2 cellular contexts compared by ENCODE assay signal in the genomic region with DNA sequence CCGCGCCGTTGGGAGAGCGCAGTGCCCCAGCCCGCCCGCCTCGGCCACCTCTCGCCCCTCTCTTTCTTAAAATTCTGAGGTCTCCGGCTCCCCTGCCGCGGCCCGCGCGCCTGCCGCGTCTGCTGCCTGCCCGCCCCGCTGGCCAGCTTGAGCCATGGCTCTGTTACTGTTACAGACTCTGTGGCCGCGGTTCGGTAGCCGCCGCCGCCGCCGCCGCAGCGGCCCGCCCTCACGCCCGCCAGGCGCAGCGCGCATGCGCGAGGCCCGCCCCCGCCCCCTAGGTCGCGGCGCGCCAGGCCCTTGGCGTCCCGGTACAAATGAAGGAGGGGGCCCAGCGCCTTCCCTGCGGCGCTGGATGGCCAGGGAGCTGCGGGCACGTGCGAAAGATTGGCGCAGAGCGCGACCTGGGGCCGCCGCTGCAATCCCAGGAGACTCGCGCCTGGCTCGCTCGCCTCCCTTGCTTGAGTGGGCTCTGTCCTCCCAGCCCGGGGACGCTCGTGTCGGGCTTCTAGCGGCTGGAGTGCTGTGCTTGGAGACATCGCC.
TF ChIP-seq lines count a peak whose summit lies in the region.

A gene (minus strand): TSS at position 171 of the 543 bp plus-strand sequence. CDS start 452 bp downstream, outside the sequence.

TF ChIP-seq in WTC11, 78 proteins besides CTCF, POLR2A, EP300 and RAD21 (continued from another document and continues in another):
- TF ChIP-seq, protein P1, sequence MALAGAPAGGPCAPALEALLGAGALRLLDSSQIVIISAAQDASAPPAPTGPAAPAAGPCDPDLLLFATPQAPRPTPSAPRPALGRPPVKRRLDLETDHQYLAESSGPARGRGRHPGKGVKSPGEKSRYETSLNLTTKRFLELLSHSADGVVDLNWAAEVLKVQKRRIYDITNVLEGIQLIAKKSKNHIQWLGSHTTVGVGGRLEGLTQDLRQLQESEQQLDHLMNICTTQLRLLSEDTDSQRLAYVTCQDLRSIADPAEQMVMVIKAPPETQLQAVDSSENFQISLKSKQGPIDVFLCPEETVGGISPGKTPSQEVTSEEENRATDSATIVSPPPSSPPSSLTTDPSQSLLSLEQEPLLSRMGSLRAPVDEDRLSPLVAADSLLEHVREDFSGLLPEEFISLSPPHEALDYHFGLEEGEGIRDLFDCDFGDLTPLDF (CRISPR knock-in tag; IDR thresholded peaks at IDR 0.05): no peak
- TF ChIP-seq, protein P2, sequence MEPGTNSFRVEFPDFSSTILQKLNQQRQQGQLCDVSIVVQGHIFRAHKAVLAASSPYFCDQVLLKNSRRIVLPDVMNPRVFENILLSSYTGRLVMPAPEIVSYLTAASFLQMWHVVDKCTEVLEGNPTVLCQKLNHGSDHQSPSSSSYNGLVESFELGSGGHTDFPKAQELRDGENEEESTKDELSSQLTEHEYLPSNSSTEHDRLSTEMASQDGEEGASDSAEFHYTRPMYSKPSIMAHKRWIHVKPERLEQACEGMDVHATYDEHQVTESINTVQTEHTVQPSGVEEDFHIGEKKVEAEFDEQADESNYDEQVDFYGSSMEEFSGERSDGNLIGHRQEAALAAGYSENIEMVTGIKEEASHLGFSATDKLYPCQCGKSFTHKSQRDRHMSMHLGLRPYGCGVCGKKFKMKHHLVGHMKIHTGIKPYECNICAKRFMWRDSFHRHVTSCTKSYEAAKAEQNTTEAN (CRISPR knock-in tag; IDR thresholded peaks at IDR 0.05): 0 out of 2 replicates have a peak, but pooled peaks have one; percentile 30
- peak; percentile 67; the same call in 1 of the 2 replicates for TF ChIP-seq MYBL2 (CRISPR knock-in tag; IDR thresholded peaks at IDR 0.05)
- no peak for TF ChIP-seq NR1H2 (CRISPR knock-in tag; IDR thresholded peaks at IDR 0.05)
- 0 out of 2 replicates have a peak, but pooled peaks have one; percentile 22 for TF ChIP-seq FOXK1 (CRISPR knock-in tag; IDR thresholded peaks at IDR 0.05)
- TF ChIP-seq, protein P3, sequence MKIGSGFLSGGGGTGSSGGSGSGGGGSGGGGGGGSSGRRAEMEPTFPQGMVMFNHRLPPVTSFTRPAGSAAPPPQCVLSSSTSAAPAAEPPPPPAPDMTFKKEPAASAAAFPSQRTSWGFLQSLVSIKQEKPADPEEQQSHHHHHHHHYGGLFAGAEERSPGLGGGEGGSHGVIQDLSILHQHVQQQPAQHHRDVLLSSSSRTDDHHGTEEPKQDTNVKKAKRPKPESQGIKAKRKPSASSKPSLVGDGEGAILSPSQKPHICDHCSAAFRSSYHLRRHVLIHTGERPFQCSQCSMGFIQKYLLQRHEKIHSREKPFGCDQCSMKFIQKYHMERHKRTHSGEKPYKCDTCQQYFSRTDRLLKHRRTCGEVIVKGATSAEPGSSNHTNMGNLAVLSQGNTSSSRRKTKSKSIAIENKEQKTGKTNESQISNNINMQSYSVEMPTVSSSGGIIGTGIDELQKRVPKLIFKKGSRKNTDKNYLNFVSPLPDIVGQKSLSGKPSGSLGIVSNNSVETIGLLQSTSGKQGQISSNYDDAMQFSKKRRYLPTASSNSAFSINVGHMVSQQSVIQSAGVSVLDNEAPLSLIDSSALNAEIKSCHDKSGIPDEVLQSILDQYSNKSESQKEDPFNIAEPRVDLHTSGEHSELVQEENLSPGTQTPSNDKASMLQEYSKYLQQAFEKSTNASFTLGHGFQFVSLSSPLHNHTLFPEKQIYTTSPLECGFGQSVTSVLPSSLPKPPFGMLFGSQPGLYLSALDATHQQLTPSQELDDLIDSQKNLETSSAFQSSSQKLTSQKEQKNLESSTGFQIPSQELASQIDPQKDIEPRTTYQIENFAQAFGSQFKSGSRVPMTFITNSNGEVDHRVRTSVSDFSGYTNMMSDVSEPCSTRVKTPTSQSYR (CRISPR knock-in tag; IDR thresholded peaks at IDR 0.05): peak; percentile 29; the same call in 1 of the 2 replicates
- no peak for TF ChIP-seq JUN (CRISPR knock-in tag; IDR thresholded peaks at IDR 0.05)
- TF ChIP-seq FOXJ3 (CRISPR knock-in tag; IDR thresholded peaks at IDR 0.05; ENCODE audit: borderline replicate concordance): no peak
- no peak for TF ChIP-seq TCF7 (CRISPR knock-in tag; IDR thresholded peaks at IDR 0.05; ENCODE audit: low read depth)
- no peak for TF ChIP-seq ZNF416 (CRISPR knock-in tag; IDR thresholded peaks at IDR 0.05)
- TF ChIP-seq ZNF671 (CRISPR knock-in tag; IDR thresholded peaks at IDR 0.05): peak; percentile 64; the same call in 1 of the 2 replicates
- no peak for TF ChIP-seq ZNF396 (CRISPR knock-in tag; IDR thresholded peaks at IDR 0.05; ENCODE audit: borderline replicate concordance)
- TF ChIP-seq, protein P4, sequence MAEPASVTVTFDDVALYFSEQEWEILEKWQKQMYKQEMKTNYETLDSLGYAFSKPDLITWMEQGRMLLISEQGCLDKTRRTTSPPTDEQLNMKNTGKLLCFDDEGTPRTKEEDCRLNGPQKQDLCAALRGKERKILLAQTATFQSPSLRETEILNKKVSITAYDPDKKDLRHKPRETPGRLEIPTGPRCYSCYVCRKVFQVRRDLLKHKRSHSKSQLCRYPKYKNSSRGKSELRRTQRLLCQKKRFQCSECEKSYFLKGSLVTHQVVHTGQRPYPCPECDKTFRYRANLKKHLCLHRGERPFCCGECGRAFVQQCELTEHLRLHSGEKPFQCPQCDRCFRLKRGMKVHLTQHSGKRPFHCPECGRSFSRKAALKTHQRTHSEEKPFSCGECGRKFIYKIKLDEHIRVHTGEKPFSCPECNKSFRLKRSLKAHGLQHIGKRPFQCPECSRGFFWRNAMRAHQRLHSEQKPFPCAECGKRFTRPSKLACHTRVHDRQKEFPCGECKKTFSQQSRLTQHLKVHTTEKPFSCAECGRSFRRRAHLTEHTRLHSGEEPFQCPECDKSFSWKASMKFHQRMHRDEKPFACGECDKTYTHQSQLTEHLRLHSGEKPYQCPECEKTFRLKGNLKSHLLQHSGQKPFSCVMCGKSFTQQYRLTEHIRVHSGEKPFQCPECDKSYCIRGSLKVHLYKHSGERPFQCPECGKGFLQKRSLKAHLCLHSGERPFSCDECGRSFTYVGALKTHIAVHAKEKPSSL (CRISPR knock-in tag; conservative IDR thresholded peaks at IDR 0.05): no peak
- peak; percentile 81 for TF ChIP-seq SP1 (CRISPR knock-in tag; conservative IDR thresholded peaks at IDR 0.05)
- TF ChIP-seq ZNF232 (CRISPR knock-in tag; IDR thresholded peaks at IDR 0.05): no peak
- TF ChIP-seq, protein P5, sequence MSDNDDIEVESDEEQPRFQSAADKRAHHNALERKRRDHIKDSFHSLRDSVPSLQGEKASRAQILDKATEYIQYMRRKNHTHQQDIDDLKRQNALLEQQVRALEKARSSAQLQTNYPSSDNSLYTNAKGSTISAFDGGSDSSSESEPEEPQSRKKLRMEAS (CRISPR knock-in tag; IDR thresholded peaks at IDR 0.05): peak; percentile 89
- TF ChIP-seq TP53 (CRISPR knock-in tag; IDR thresholded peaks at IDR 0.05): no peak
- no peak for TF ChIP-seq TEAD4 (CRISPR knock-in tag; IDR thresholded peaks at IDR 0.05)
- TF ChIP-seq ZNF219 (CRISPR knock-in tag; IDR thresholded peaks at IDR 0.05; ENCODE audit: borderline replicate concordance): no peak
- TF ChIP-seq FOXP1 (CRISPR knock-in tag; IDR thresholded peaks at IDR 0.05; ENCODE audit: borderline replicate concordance): peak; percentile 66; the same call in 1 of the 2 replicates

TF ChIP-seq in H1, 55 proteins besides CTCF, POLR2A, EP300 and RAD21 (continued from another document):
- TF ChIP-seq SUZ12 (IDR thresholded peaks at IDR 0.05; ENCODE audit: low read length) (no peak), CTBP2 (IDR thresholded peaks at IDR 0.05; ENCODE audit: borderline replicate concordance, insufficient read depth, insufficient read length, low read length) (no peak), RFX5 (IDR thresholded peaks at IDR 0.05; ENCODE audit: borderline replicate concordance, low read depth, low read length) (no peak), NRF1 (IDR thresholded peaks at IDR 0.05; ENCODE audit: low read depth, low read length) (peak; percentile 60), TAF7 (optimal IDR thresholded peaks at IDR 0.05; ENCODE audit: borderline replicate concordance, low read depth, low read length) (no peak), TEAD4 (IDR thresholded peaks at IDR 0.05; ENCODE audit: low read depth, low read length) (no peak), SP4 (IDR thresholded peaks at IDR 0.05; ENCODE audit: low read length) (no peak), EGR1 (IDR thresholded peaks at IDR 0.05; ENCODE audit: borderline replicate concordance, low read depth, low read length) (peak; percentile 23; the same call in 1 of the 2 replicates), CREB1 (IDR thresholded peaks at IDR 0.05) (0 out of 2 replicates have a peak, but pooled peaks have one; percentile 11), PHF8 (conservative IDR thresholded peaks at IDR 0.05; ENCODE audit: low read depth, low read length) (0 out of 2 replicates have a peak, but pooled peaks have one; percentile 4), SRF (IDR thresholded peaks at IDR 0.05; ENCODE audit: low read depth, low read length) (no peak), CEBPB (IDR thresholded peaks at IDR 0.05; ENCODE audit: low read depth, low read length) (no peak)
- TF ChIP-seq, protein P6, sequence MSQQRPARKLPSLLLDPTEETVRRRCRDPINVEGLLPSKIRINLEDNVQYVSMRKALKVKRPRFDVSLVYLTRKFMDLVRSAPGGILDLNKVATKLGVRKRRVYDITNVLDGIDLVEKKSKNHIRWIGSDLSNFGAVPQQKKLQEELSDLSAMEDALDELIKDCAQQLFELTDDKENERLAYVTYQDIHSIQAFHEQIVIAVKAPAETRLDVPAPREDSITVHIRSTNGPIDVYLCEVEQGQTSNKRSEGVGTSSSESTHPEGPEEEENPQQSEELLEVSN (IDR thresholded peaks at IDR 0.05): peak; percentile 67
- TF ChIP-seq, protein P5 (IDR thresholded peaks at IDR 0.05): peak; percentile 90
